ENCODE assay signal across 15 cellular contexts in genomic region chr12:67468549-67469245, GRCh38.
"Had no signal": no experiment of that assay in that cellular context is flagged by ENCODE, and none has a peak within 500 bp of the region (broad histone marks: within the 10 kb centered on the region; RNA-seq: fewer than 3 reads in every experiment).

No MANE protein-coding gene starts in this region.

- H3K4me2 ChIP-seq: hepatocyte had no signal

- H3K36me3 ChIP-seq: esophagus muscularis mucosa, right atrium auricular region, stomach, upper lobe of right lung had no signal

- H3K4me1 Mint-ChIP-seq: activated naive CD4-positive, alpha-beta T cell treated with anti-CD3 and anti-CD28 coated beads, Interleukin-2, amount 50 U/mL, for 24 hours had no signal

- ATAC-seq: left lobe of liver, upper lobe of right lung had no signal

- H3K27me3 ChIP-seq: esophagus muscularis mucosa, hepatocyte, right atrium auricular region, stomach, testis, upper lobe of right lung had no signal

- H3K4me3 Mint-ChIP-seq: activated naive CD4-positive, alpha-beta T cell treated with anti-CD3 and anti-CD28 coated beads, Interleukin-2, amount 50 U/mL, for 24 hours had no signal

- H2AFZ ChIP-seq: hepatocyte had no signal

- H3K27ac ChIP-seq: esophagus muscularis mucosa, hepatocyte, skin epidermis, stomach, testis, upper lobe of right lung had no signal

- H3K9me3 ChIP-seq: esophagus muscularis mucosa, testis, upper lobe of right lung had no signal

- DNase-seq: activated CD4-positive, alpha-beta T cell treated with anti-CD3 and anti-CD28 coated beads, Interleukin-2, amount 50 U/mL, for 4 hours; activated gamma-delta T cell; effector CD8-positive, alpha-beta T cell; stomach; T-helper 2 cell; testis; upper lobe of right lung had no signal

- H3K4me3 ChIP-seq: esophagus muscularis mucosa, hepatocyte, lung, right atrium auricular region, skin epidermis, stomach, testis, upper lobe of right lung had no signal

- H3K27me3 Mint-ChIP-seq: activated naive CD4-positive, alpha-beta T cell treated with anti-CD3 and anti-CD28 coated beads, Interleukin-2, amount 50 U/mL, for 24 hours had no signal

- H3K79me2 ChIP-seq: hepatocyte had no signal

- H3K4me1 ChIP-seq: stomach, upper lobe of right lung had no signal

- H3K27ac Mint-ChIP-seq: activated naive CD4-positive, alpha-beta T cell treated with anti-CD3 and anti-CD28 coated beads, Interleukin-2, amount 50 U/mL, for 24 hours; progenitor cell of endocrine pancreas had no signal
